ENCODE assay signal across 1 cellular context in genomic region chr12:113135178-113136127, GRCh38.
TF ChIP-seq lines count a peak whose summit lies in the region.

A gene with protein sequence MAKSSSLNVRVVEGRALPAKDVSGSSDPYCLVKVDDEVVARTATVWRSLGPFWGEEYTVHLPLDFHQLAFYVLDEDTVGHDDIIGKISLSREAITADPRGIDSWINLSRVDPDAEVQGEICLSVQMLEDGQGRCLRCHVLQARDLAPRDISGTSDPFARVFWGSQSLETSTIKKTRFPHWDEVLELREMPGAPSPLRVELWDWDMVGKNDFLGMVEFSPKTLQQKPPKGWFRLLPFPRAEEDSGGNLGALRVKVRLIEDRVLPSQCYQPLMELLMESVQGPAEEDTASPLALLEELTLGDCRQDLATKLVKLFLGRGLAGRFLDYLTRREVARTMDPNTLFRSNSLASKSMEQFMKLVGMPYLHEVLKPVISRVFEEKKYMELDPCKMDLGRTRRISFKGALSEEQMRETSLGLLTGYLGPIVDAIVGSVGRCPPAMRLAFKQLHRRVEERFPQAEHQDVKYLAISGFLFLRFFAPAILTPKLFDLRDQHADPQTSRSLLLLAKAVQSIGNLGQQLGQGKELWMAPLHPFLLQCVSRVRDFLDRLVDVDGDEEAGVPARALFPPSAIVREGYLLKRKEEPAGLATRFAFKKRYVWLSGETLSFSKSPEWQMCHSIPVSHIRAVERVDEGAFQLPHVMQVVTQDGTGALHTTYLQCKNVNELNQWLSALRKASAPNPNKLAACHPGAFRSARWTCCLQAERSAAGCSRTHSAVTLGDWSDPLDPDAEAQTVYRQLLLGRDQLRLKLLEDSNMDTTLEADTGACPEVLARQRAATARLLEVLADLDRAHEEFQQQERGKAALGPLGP (minus strand): TSS chr12:113135761. CDS start chr12:113135462, 299 bp downstream.

TF ChIP-seq in A549, 52 proteins besides CTCF, POLR2A, EP300 and RAD21:
- TF ChIP-seq, protein P1, sequence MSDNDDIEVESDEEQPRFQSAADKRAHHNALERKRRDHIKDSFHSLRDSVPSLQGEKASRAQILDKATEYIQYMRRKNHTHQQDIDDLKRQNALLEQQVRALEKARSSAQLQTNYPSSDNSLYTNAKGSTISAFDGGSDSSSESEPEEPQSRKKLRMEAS (IDR thresholded peaks at IDR 0.05), result 0 out of 2 replicates have a peak, but pooled peaks have one; percentile 20
- TF ChIP-seq CBX8 (IDR thresholded peaks at IDR 0.05), result no peak
- TF ChIP-seq SMC3 (IDR thresholded peaks at IDR 0.05), result peak; percentile 37; the same call in 2 of the 3 replicates
TF ChIP-seq in A549: peak in this region for 2.
